In the genomic region with DNA sequence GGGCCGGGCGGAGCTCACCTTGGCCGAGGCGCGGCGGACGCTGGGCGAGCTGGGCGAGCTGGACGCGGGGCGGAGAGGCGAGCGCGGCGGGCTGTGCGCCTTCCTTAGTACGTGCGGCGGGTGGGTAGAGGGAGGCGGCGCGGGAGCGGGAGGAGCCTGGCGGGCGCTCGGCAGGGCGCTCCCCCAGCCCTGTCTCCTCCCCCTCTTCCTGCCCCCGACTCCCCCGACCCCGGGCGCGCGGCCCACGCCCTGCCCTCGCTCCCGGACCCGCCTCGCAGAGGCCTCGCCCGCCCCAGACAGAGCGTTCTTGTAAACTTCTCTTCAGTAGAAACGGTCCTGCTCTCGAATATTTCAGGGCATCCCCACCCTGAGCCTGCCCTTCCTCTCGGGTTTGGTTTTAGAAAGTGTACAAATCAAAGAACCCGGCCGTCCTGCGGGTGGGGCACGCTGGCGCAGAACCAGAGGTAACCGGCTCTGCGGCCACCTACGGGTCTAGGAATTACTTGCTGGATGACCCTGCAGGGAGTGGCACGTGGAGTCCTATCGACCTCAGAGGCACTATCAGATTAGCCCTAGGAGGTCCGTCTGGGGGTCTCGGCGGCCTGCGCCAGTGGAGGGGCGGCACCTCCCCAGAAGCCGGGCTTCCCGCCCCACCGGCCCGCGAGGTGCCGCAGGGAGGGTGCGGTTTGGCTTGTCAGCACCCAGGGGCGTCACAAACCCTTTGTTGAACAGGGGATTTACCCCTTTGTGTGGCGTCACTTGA, we compare ENCODE assay signal across 1 cellular context.
A peak's percentile ranks its signal among the peaks of the same experiment; 100 is the strongest.
TF ChIP-seq lines count a peak whose summit lies in the region.

A gene with protein sequence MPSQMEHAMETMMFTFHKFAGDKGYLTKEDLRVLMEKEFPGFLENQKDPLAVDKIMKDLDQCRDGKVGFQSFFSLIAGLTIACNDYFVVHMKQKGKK (minus strand): TSS at position 126 of the 763 bp plus-strand sequence. CDS start 7,629 bp downstream, outside the sequence.

TF ChIP-seq in HEK293, 187 proteins besides CTCF, POLR2A, EP300 and RAD21 (continued from another document and continues in another):
- TF ChIP-seq, protein P1, sequence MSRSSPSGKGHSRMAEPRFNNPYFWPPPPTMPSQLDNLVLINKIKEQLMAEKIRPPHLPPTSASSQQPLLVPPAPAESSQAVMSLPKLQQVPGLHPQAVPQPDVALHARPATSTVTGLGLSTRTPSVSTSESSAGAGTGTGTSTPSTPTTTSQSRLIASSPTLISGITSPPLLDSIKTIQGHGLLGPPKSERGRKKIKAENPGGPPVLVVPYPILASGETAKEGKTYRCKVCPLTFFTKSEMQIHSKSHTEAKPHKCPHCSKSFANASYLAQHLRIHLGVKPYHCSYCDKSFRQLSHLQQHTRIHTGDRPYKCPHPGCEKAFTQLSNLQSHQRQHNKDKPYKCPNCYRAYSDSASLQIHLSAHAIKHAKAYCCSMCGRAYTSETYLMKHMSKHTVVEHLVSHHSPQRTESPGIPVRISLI (tag by site-specific recombination; IDR thresholded peaks at IDR 0.05), result no peak
- TF ChIP-seq ZNF404 (tag by site-specific recombination; IDR thresholded peaks at IDR 0.05), result no peak
- TF ChIP-seq ZFP41 (tag by site-specific recombination; IDR thresholded peaks at IDR 0.05; ENCODE audit: borderline replicate concordance), result no peak
- TF ChIP-seq, protein P2, sequence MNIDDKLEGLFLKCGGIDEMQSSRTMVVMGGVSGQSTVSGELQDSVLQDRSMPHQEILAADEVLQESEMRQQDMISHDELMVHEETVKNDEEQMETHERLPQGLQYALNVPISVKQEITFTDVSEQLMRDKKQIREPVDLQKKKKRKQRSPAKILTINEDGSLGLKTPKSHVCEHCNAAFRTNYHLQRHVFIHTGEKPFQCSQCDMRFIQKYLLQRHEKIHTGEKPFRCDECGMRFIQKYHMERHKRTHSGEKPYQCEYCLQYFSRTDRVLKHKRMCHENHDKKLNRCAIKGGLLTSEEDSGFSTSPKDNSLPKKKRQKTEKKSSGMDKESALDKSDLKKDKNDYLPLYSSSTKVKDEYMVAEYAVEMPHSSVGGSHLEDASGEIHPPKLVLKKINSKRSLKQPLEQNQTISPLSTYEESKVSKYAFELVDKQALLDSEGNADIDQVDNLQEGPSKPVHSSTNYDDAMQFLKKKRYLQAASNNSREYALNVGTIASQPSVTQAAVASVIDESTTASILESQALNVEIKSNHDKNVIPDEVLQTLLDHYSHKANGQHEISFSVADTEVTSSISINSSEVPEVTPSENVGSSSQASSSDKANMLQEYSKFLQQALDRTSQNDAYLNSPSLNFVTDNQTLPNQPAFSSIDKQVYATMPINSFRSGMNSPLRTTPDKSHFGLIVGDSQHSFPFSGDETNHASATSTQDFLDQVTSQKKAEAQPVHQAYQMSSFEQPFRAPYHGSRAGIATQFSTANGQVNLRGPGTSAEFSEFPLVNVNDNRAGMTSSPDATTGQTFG (tag by site-specific recombination; IDR thresholded peaks at IDR 0.05; ENCODE audit: borderline replicate concordance), result no peak
- TF ChIP-seq, protein P3, sequence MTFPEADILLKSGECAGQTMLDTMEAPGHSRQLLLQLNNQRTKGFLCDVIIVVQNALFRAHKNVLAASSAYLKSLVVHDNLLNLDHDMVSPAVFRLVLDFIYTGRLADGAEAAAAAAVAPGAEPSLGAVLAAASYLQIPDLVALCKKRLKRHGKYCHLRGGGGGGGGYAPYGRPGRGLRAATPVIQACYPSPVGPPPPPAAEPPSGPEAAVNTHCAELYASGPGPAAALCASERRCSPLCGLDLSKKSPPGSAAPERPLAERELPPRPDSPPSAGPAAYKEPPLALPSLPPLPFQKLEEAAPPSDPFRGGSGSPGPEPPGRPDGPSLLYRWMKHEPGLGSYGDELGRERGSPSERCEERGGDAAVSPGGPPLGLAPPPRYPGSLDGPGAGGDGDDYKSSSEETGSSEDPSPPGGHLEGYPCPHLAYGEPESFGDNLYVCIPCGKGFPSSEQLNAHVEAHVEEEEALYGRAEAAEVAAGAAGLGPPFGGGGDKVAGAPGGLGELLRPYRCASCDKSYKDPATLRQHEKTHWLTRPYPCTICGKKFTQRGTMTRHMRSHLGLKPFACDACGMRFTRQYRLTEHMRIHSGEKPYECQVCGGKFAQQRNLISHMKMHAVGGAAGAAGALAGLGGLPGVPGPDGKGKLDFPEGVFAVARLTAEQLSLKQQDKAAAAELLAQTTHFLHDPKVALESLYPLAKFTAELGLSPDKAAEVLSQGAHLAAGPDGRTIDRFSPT (tag by site-specific recombination; IDR thresholded peaks at IDR 0.05), result 0 out of 2 replicates have a peak, but pooled peaks have one; percentile 22
- no peak for TF ChIP-seq ZBTB7A (tag by site-specific recombination; IDR thresholded peaks at IDR 0.05; ENCODE audit: low read depth)
- no peak for TF ChIP-seq TRIM28 (IDR thresholded peaks at IDR 0.05; ENCODE audit: borderline replicate concordance, low read length)
- peak; percentile 80 for TF ChIP-seq GLIS2 (tag by site-specific recombination; IDR thresholded peaks at IDR 0.05)
- TF ChIP-seq ZNF335 (tag by site-specific recombination; conservative IDR thresholded peaks at IDR 0.05), result no peak; the same call in 1 of the 2 replicates
- 0 out of 2 replicates have a peak, but pooled peaks have one; percentile 11 for TF ChIP-seq ZNF777 (tag by site-specific recombination; IDR thresholded peaks at IDR 0.05; ENCODE audit: borderline replicate concordance)
- TF ChIP-seq ZNF341 (tag by site-specific recombination; IDR thresholded peaks at IDR 0.05; ENCODE audit: low read depth), result peak; percentile 82
- TF ChIP-seq, protein P4, sequence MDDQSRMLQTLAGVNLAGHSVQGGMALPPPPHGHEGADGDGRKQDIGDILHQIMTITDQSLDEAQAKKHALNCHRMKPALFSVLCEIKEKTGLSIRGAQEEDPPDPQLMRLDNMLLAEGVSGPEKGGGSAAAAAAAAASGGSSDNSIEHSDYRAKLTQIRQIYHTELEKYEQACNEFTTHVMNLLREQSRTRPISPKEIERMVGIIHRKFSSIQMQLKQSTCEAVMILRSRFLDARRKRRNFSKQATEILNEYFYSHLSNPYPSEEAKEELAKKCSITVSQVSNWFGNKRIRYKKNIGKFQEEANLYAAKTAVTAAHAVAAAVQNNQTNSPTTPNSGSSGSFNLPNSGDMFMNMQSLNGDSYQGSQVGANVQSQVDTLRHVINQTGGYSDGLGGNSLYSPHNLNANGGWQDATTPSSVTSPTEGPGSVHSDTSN (CRISPR knock-in tag; IDR thresholded peaks at IDR 0.05), result no peak
- TF ChIP-seq, protein P5, sequence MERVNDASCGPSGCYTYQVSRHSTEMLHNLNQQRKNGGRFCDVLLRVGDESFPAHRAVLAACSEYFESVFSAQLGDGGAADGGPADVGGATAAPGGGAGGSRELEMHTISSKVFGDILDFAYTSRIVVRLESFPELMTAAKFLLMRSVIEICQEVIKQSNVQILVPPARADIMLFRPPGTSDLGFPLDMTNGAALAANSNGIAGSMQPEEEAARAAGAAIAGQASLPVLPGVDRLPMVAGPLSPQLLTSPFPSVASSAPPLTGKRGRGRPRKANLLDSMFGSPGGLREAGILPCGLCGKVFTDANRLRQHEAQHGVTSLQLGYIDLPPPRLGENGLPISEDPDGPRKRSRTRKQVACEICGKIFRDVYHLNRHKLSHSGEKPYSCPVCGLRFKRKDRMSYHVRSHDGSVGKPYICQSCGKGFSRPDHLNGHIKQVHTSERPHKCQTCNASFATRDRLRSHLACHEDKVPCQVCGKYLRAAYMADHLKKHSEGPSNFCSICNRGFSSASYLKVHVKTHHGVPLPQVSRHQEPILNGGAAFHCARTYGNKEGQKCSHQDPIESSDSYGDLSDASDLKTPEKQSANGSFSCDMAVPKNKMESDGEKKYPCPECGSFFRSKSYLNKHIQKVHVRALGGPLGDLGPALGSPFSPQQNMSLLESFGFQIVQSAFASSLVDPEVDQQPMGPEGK (tag by site-specific recombination; IDR thresholded peaks at IDR 0.05), result peak; percentile 33; the same call in 1 of the 2 replicates
- TF ChIP-seq KLF1 (tag by site-specific recombination; IDR thresholded peaks at IDR 0.05), result peak; percentile 89
- TF ChIP-seq ZFHX2 (tag by site-specific recombination; conservative IDR thresholded peaks at IDR 0.05), result peak; percentile 48
- peak; percentile 44; the same call in 1 of the 2 replicates for TF ChIP-seq SP7 (tag by site-specific recombination; IDR thresholded peaks at IDR 0.05)
- TF ChIP-seq, protein P6, sequence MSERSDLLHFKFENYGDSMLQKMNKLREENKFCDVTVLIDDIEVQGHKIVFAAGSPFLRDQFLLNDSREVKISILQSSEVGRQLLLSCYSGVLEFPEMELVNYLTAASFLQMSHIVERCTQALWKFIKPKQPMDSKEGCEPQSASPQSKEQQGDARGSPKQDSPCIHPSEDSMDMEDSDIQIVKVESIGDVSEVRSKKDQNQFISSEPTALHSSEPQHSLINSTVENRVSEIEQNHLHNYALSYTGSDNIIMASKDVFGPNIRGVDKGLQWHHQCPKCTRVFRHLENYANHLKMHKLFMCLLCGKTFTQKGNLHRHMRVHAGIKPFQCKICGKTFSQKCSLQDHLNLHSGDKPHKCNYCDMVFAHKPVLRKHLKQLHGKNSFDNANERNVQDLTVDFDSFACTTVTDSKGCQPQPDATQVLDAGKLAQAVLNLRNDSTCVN (tag by site-specific recombination; optimal IDR thresholded peaks at IDR 0.05), result peak; percentile 79
- peak; percentile 58 for TF ChIP-seq ZNF596 (tag by site-specific recombination; IDR thresholded peaks at IDR 0.05)
- no peak for TF ChIP-seq SETDB1 (IDR thresholded peaks at IDR 0.05; ENCODE audit: insufficient read length, low read length)
- peak; percentile 95 for TF ChIP-seq ZBTB8A (tag by site-specific recombination; IDR thresholded peaks at IDR 0.05)
- TF ChIP-seq IKZF3 (tag by site-specific recombination; IDR thresholded peaks at IDR 0.05), result no peak
- TF ChIP-seq, protein P7, sequence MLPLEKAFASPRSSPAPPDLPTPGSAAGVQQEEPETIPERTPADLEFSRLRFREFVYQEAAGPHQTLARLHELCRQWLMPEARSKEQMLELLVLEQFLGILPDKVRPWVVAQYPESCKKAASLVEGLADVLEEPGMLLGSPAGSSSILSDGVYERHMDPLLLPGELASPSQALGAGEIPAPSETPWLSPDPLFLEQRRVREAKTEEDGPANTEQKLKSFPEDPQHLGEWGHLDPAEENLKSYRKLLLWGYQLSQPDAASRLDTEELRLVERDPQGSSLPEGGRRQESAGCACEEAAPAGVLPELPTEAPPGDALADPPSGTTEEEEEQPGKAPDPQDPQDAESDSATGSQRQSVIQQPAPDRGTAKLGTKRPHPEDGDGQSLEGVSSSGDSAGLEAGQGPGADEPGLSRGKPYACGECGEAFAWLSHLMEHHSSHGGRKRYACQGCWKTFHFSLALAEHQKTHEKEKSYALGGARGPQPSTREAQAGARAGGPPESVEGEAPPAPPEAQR (tag by site-specific recombination; IDR thresholded peaks at IDR 0.05), result no peak
- TF ChIP-seq, protein P8, sequence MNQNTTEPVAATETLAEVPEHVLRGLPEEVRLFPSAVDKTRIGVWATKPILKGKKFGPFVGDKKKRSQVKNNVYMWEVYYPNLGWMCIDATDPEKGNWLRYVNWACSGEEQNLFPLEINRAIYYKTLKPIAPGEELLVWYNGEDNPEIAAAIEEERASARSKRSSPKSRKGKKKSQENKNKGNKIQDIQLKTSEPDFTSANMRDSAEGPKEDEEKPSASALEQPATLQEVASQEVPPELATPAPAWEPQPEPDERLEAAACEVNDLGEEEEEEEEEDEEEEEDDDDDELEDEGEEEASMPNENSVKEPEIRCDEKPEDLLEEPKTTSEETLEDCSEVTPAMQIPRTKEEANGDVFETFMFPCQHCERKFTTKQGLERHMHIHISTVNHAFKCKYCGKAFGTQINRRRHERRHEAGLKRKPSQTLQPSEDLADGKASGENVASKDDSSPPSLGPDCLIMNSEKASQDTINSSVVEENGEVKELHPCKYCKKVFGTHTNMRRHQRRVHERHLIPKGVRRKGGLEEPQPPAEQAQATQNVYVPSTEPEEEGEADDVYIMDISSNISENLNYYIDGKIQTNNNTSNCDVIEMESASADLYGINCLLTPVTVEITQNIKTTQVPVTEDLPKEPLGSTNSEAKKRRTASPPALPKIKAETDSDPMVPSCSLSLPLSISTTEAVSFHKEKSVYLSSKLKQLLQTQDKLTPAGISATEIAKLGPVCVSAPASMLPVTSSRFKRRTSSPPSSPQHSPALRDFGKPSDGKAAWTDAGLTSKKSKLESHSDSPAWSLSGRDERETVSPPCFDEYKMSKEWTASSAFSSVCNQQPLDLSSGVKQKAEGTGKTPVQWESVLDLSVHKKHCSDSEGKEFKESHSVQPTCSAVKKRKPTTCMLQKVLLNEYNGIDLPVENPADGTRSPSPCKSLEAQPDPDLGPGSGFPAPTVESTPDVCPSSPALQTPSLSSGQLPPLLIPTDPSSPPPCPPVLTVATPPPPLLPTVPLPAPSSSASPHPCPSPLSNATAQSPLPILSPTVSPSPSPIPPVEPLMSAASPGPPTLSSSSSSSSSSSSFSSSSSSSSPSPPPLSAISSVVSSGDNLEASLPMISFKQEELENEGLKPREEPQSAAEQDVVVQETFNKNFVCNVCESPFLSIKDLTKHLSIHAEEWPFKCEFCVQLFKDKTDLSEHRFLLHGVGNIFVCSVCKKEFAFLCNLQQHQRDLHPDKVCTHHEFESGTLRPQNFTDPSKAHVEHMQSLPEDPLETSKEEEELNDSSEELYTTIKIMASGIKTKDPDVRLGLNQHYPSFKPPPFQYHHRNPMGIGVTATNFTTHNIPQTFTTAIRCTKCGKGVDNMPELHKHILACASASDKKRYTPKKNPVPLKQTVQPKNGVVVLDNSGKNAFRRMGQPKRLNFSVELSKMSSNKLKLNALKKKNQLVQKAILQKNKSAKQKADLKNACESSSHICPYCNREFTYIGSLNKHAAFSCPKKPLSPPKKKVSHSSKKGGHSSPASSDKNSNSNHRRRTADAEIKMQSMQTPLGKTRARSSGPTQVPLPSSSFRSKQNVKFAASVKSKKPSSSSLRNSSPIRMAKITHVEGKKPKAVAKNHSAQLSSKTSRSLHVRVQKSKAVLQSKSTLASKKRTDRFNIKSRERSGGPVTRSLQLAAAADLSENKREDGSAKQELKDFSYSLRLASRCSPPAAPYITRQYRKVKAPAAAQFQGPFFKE (tag by site-specific recombination; IDR thresholded peaks at IDR 0.05; ENCODE audit: borderline replicate concordance), result no peak
- no peak for TF ChIP-seq ZNF658 (tag by site-specific recombination; IDR thresholded peaks at IDR 0.05)
- peak; percentile 12; the same call in 1 of the 2 replicates for TF ChIP-seq SP2 (tag by site-specific recombination; IDR thresholded peaks at IDR 0.05)
- peak; percentile 87; the same call in 1 of the 2 replicates for TF ChIP-seq ZNF561 (tag by site-specific recombination; IDR thresholded peaks at IDR 0.05; ENCODE audit: borderline replicate concordance)
- TF ChIP-seq ZNF423 (tag by site-specific recombination; IDR thresholded peaks at IDR 0.05), result peak; percentile 90
- peak; percentile 85 for TF ChIP-seq ZIC2 (tag by site-specific recombination; IDR thresholded peaks at IDR 0.05)
- TF ChIP-seq TCF7L2 (IDR thresholded peaks at IDR 0.05; ENCODE audit: borderline replicate concordance, low read depth, low read length), result peak; percentile 39; the same call in 1 of the 2 replicates
- peak; percentile 90 for TF ChIP-seq GLIS1 (tag by site-specific recombination; IDR thresholded peaks at IDR 0.05)
- TF ChIP-seq ZNF555 (tag by site-specific recombination; conservative IDR thresholded peaks at IDR 0.05), result no peak
- TF ChIP-seq, protein P9, sequence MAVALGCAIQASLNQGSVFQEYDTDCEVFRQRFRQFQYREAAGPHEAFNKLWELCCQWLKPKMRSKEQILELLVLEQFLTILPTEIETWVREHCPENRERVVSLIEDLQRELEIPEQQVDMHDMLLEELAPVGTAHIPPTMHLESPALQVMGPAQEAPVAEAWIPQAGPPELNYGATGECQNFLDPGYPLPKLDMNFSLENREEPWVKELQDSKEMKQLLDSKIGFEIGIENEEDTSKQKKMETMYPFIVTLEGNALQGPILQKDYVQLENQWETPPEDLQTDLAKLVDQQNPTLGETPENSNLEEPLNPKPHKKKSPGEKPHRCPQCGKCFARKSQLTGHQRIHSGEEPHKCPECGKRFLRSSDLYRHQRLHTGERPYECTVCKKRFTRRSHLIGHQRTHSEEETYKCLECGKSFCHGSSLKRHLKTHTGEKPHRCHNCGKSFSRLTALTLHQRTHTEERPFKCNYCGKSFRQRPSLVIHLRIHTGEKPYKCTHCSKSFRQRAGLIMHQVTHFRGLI (tag by site-specific recombination; IDR thresholded peaks at IDR 0.05), result 0 out of 2 replicates have a peak, but pooled peaks have one; percentile 20
- TF ChIP-seq ZNF677 (tag by site-specific recombination; IDR thresholded peaks at IDR 0.05), result no peak
